In genomic region chr1:155193275-155193990, GRCh38 we compare ENCODE assay signal across 1 cellular context.
TF ChIP-seq lines count a peak whose summit lies in the region.

No MANE protein-coding gene starts in this region.

TF ChIP-seq in SK-N-SH, 30 proteins besides CTCF, POLR2A, EP300 and RAD21 (continued from another document):
- TF ChIP-seq, protein P1, sequence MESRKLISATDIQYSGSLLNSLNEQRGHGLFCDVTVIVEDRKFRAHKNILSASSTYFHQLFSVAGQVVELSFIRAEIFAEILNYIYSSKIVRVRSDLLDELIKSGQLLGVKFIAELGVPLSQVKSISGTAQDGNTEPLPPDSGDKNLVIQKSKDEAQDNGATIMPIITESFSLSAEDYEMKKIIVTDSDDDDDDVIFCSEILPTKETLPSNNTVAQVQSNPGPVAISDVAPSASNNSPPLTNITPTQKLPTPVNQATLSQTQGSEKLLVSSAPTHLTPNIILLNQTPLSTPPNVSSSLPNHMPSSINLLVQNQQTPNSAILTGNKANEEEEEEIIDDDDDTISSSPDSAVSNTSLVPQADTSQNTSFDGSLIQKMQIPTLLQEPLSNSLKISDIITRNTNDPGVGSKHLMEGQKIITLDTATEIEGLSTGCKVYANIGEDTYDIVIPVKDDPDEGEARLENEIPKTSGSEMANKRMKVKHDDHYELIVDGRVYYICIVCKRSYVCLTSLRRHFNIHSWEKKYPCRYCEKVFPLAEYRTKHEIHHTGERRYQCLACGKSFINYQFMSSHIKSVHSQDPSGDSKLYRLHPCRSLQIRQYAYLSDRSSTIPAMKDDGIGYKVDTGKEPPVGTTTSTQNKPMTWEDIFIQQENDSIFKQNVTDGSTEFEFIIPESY (IDR thresholded peaks at IDR 0.05; ENCODE audit: borderline replicate concordance, low read depth), result 0 out of 2 replicates have a peak, but pooled peaks have one; percentile 9
- TF ChIP-seq MAX (IDR thresholded peaks at IDR 0.05; ENCODE audit: low read depth), result 0 out of 2 replicates have a peak, but pooled peaks have one; percentile 49
- TF ChIP-seq GATA2 (CRISPR knock-in tag; IDR thresholded peaks at IDR 0.05), result no peak
- TF ChIP-seq CHD2 (IDR thresholded peaks at IDR 0.05; ENCODE audit: low read length, partially characterized antibody), result peak; percentile 73
- no peak for TF ChIP-seq TCF12 (IDR thresholded peaks at IDR 0.05)
- TF ChIP-seq SMC3 (IDR thresholded peaks at IDR 0.05; ENCODE audit: low read depth, low read length), result peak; percentile 57
- TF ChIP-seq TAF1 (IDR thresholded peaks at IDR 0.05; ENCODE audit: borderline replicate concordance, low read depth, low read length), result peak; percentile 70; the same call in 1 of the 2 replicates
- TF ChIP-seq PBX3 (IDR thresholded peaks at IDR 0.05), result 0 out of 2 replicates have a peak, but pooled peaks have one; percentile 24
